ENCODE assay signal across 1 cellular context in genomic region chr5:82277987-82278710, GRCh38.
TF ChIP-seq lines count a peak whose summit lies in the region.

Gene RPS23 (minus strand): TSS chr5:82278354. CDS start chr5:82278323, 31 bp downstream.

TF ChIP-seq in HepG2, 621 proteins besides CTCF, POLR2A, EP300 and RAD21 (continued from another document and continues in another):
- peak; percentile 48; the same call in 1 of the 2 replicates for TF ChIP-seq MYPOP (CRISPR knock-in tag; IDR thresholded peaks at IDR 0.05)
- no peak for TF ChIP-seq ZNF790 (CRISPR knock-in tag; IDR thresholded peaks at IDR 0.05; ENCODE audit: borderline replicate concordance)
- no peak for TF ChIP-seq ZNF414 (CRISPR knock-in tag; IDR thresholded peaks at IDR 0.05)
- TF ChIP-seq ZNF672 (CRISPR knock-in tag; IDR thresholded peaks at IDR 0.05) = no peak
- TF ChIP-seq ZBTB42 (CRISPR knock-in tag; IDR thresholded peaks at IDR 0.05) = no peak
- 0 out of 2 replicates have a peak, but pooled peaks have one; percentile 41 for TF ChIP-seq ONECUT2 (CRISPR knock-in tag; IDR thresholded peaks at IDR 0.05)
- 0 out of 2 replicates have a peak, but pooled peaks have one; percentile 18 for TF ChIP-seq HNF4A (CRISPR knock-in tag; IDR thresholded peaks at IDR 0.05)
- TF ChIP-seq HNRNPK (IDR thresholded peaks at IDR 0.05; ENCODE audit: low read depth, low read length, poor library complexity, severe bottlenecking) = peak; percentile 65
- TF ChIP-seq BRD4 (CRISPR knock-in tag; IDR thresholded peaks at IDR 0.05) = peak; percentile 81
- no peak for TF ChIP-seq ZNF720 (CRISPR knock-in tag; IDR thresholded peaks at IDR 0.05)
- no peak for TF ChIP-seq ZBTB7B (CRISPR knock-in tag; IDR thresholded peaks at IDR 0.05)
- peak; percentile 36; the same call in 1 of the 2 replicates for TF ChIP-seq ZNF709 (CRISPR knock-in tag; IDR thresholded peaks at IDR 0.05)
- TF ChIP-seq NFKB2 (CRISPR knock-in tag; IDR thresholded peaks at IDR 0.05; ENCODE audit: borderline replicate concordance) = peak; percentile 86; the same call in 1 of the 2 replicates
- TF ChIP-seq ZNF12 (CRISPR knock-in tag; IDR thresholded peaks at IDR 0.05) = peak; percentile 34; the same call in 1 of the 2 replicates
- peak; percentile 57; the same call in 1 of the 2 replicates for TF ChIP-seq ZBTB8A (CRISPR knock-in tag; IDR thresholded peaks at IDR 0.05; ENCODE audit: borderline replicate concordance, low read depth)
- no peak for TF ChIP-seq PAX8 (CRISPR knock-in tag; IDR thresholded peaks at IDR 0.05; ENCODE audit: borderline replicate concordance)
- TF ChIP-seq SMYD3 (CRISPR knock-in tag; IDR thresholded peaks at IDR 0.05) = no peak
- TF ChIP-seq RBM39 (IDR thresholded peaks at IDR 0.05; ENCODE audit: low read depth, low read length, poor library complexity, severe bottlenecking) = peak; percentile 97
- no peak for TF ChIP-seq ZBTB33 (CRISPR knock-in tag; IDR thresholded peaks at IDR 0.05)
- TF ChIP-seq HNF1A (IDR thresholded peaks at IDR 0.05; ENCODE audit: low read depth) = no peak
- no peak for TF ChIP-seq HNF1A (CRISPR knock-in tag; IDR thresholded peaks at IDR 0.05; ENCODE audit: borderline replicate concordance)
- no peak for TF ChIP-seq ARID3A (IDR thresholded peaks at IDR 0.05; ENCODE audit: low read depth, low read length)
- TF ChIP-seq RORA (CRISPR knock-in tag; IDR thresholded peaks at IDR 0.05) = no peak
- TF ChIP-seq MEF2D (CRISPR knock-in tag; IDR thresholded peaks at IDR 0.05) = no peak
- TF ChIP-seq ZKSCAN1 (IDR thresholded peaks at IDR 0.05; ENCODE audit: low read length) = no peak
- TF ChIP-seq SYNCRIP (IDR thresholded peaks at IDR 0.05; ENCODE audit: insufficient read depth, low read depth, low read length) = no peak
- TF ChIP-seq MIER2 (CRISPR knock-in tag; IDR thresholded peaks at IDR 0.05) = no peak
- TF ChIP-seq ZSCAN30 (CRISPR knock-in tag; IDR thresholded peaks at IDR 0.05) = no peak
- no peak for TF ChIP-seq CCDC6 (CRISPR knock-in tag; IDR thresholded peaks at IDR 0.05)
- TF ChIP-seq ELK4 (CRISPR knock-in tag; IDR thresholded peaks at IDR 0.05; ENCODE audit: borderline replicate concordance) = no peak; the same call in 1 of the 2 replicates
- peak; percentile 89; the same call in 1 of the 2 replicates for TF ChIP-seq HDAC6 (IDR thresholded peaks at IDR 0.05; ENCODE audit: low read depth, low read length)
- TF ChIP-seq ZFY (CRISPR knock-in tag; IDR thresholded peaks at IDR 0.05) = peak; percentile 97
- TF ChIP-seq ZNF737 (CRISPR knock-in tag; IDR thresholded peaks at IDR 0.05; ENCODE audit: borderline replicate concordance) = no peak
- TF ChIP-seq ZNF264 (CRISPR knock-in tag; IDR thresholded peaks at IDR 0.05) = peak; percentile 73; the same call in 1 of the 2 replicates
- TF ChIP-seq PREB (CRISPR knock-in tag; IDR thresholded peaks at IDR 0.05) = no peak
- no peak for TF ChIP-seq PRDM4 (CRISPR knock-in tag; IDR thresholded peaks at IDR 0.05; ENCODE audit: borderline replicate concordance)
- no peak for TF ChIP-seq STAG1 (CRISPR knock-in tag; IDR thresholded peaks at IDR 0.05)
- no peak for TF ChIP-seq ZHX2 (IDR thresholded peaks at IDR 0.05; ENCODE audit: low read depth)
- TF ChIP-seq ZHX2 (CRISPR knock-in tag; IDR thresholded peaks at IDR 0.05; ENCODE audit: borderline replicate concordance) = peak; percentile 76; the same call in 1 of the 2 replicates
